ENCODE assay signal across 8 cellular contexts in the genomic region with DNA sequence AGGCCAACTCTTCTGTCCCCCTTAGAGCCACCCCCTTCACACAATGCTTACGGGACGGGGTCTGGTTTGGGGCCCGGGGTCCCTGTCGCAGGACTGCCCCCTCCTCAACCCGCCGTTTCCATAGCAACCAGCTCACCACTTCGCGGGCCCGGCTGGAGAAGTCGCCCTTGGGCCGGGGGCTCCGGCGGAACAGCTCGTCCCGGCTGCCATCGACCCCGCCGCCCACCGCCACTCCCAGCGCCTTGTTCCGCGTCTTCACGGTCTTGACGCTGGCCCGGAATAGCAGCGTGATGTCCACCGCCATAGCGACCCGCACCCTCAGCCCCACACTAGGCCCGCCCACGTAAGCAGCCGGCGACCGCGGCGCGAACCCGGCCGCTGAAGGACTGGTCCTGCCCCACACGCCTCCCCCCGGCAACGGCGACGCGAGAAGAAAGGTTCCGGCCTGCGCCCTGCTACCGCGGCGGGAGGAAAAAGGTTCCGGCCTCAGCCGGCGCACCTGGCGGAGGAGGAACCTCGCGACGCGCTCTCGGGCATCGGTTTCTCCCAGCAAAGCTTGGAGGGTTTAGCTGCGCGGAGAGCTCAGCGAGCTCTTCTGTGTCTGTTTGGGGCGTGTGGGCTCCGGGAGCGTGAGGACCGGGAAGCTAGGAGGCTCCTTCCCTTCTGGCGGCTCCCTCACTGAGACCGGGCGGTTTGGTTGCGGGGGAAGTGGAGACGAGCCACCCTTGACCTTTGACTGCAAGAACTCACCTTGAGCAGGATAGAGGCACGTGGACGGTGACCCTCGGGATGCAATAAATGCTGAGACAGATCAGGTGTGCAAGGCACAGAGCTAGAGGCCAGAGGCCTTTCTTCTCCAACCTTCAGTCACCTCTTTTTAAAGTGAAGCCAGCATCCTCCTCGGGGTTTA. TPM values are rescaled to one million over a fixed set of nuclear protein-coding genes. Genes with fewer than 3 reads are reported as not detected.
DNase-seq lines count a peak whose midpoint lies in the region; ATAC-seq and TF ChIP-seq lines count a peak whose summit lies in the region.

A gene (minus strand): TSS at position 388 of the 910 bp plus-strand sequence. CDS start 84 bp downstream, at position 304.

- H3K9me3 ChIP-seq in right atrium auricular region, result no peaks in the 10 kb centered on the region
- no peaks in the 10 kb centered on the region for H3K9me3 ChIP-seq in uterus

- peak; percentile 81 for ATAC-seq in HG02852 (IDR thresholded peaks at IDR 0.05; ENCODE audit: unreplicated experiment)

- H3K4me3 ChIP-seq in right atrium auricular region (peak within 1 kb of the TSS; percentile 92 to 97), uterus (peak within 1 kb of the TSS; percentile 67 to 94)

- no peaks in the 10 kb centered on the region for H3K27me3 ChIP-seq in right atrium auricular region
- no peaks in the 10 kb centered on the region for H3K27me3 ChIP-seq in uterus

- TF ChIP-seq POLR2A in GM15510 (IDR thresholded peaks at IDR 0.05; ENCODE audit: borderline replicate concordance, extremely low read depth, insufficient read length), result peak; percentile 72
- TF ChIP-seq POLR2A in uterus (IDR thresholded peaks at IDR 0.05), result peak; percentile 38 to 58

- H3K27ac ChIP-seq in angular gyrus (ENCODE audit: low read depth, low read length), result peak within 1 kb of the TSS; percentile 78
- H3K27ac ChIP-seq in right atrium auricular region, result peak within 1 kb of the TSS; percentile 72 to 90
- peak within 1 kb of the TSS; percentile 76 to 89 for H3K27ac ChIP-seq in uterus

- peaks cover 0 to 28% of the 10 kb centered on the region in 2 donors for H3K4me1 ChIP-seq in right atrium auricular region
- peaks cover 0 to 6% of the 10 kb centered on the region in 2 donors for H3K4me1 ChIP-seq in uterus

- DNase-seq in NCI-H1694 (lab: John Stamatoyannopoulos, UW) (peak; percentile 38), T-helper 2 cell (peak; percentile 67 to 94 (median 81)), right atrium auricular region (ENCODE audit: low spot score) (peak; percentile 83), pulmonary artery endothelial cell (ENCODE audit: low read depth, low spot score) (peak; percentile 50), uterus (peak; percentile 76 to 85)

- TF ChIP-seq CTCF in right atrium auricular region (IDR thresholded peaks at IDR 0.05) (no peak), uterus (IDR thresholded peaks at IDR 0.05) (peak in 3 of 4 experiments; percentile 7 to 23 (median 8))

- H3K36me3 ChIP-seq in right atrium auricular region, result peaks cover 3% of the 10 kb centered on the region
- H3K36me3 ChIP-seq in uterus, result no peaks in the 10 kb centered on the region

- intact Hi-C loops in uterus (cut with DNase I; ENCODE audit: low total_unique reads), result no loop called here

RNA-seq across cellular contexts. Expression of the gene that starts here (rescaled TPM):
- total RNA-seq in right atrium auricular region (10 to 100 TPM in 1 of 2 donors, 1 to 10 TPM in 1; 8.8 to 10.8 TPM), pulmonary artery endothelial cell (24.3 and 24.6 TPM in 2 replicates), uterus (10 to 100 TPM in 3 of 4 donors, 1 to 10 TPM in 1; 6.4 to 62.5 (median 28.9) TPM)

Comparison
In these comparisons a context has a peak if more than half of its experiments do, and no peak if none do; other contexts are left out.
1. Peak in every context shown above with its lines: DNase-seq, ATAC-seq, H3K4me3 ChIP-seq and H3K27ac ChIP-seq.
2. CTCF ChIP-seq: peak in uterus (3 of 4); none in right atrium auricular region (0 of 2).